In the genomic region with DNA sequence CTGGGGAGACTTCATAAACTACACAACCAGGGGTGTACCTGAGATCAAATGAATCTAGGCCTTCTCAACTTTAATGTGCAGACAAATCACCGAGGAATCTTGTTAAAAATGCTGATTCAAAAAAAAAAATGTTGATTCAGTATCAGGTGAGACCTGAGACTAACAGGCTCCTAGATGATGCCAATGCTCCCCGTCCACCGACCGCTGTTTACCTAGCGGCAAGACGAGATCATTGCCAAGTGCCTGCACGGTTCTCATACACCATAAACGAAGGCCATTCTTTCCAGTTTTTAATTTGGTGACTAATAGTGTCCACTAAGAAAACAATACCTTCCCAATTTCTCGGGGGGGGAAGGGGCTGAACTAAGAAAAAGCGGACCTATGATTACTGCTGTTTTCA, we compare ENCODE assay signal across 10 cellular contexts. TPM values are rescaled to one million over a fixed set of nuclear protein-coding genes. Genes with fewer than 3 reads are reported as not detected.
DNase-seq lines count a peak whose midpoint lies in the region; ATAC-seq and TF ChIP-seq lines count a peak whose summit lies in the region.
"Had no signal": no experiment of that assay in that cellular context is flagged by ENCODE, and none has a peak within 500 bp of the region (broad histone marks: within the 10 kb centered on the region; RNA-seq: fewer than 3 reads in every experiment).

No MANE protein-coding gene starts in this region.

- TF ChIP-seq CTCF in IMR-90 (conservative IDR thresholded peaks at IDR 0.05; ENCODE audit: low read depth, low read length): no peak
- no peak for TF ChIP-seq CTCF in activated B cell treated with CpG ODN at 0.5 μM for 24 hours (IDR thresholded peaks at IDR 0.05)

- no peak overlapping the region for H4K91ac ChIP-seq in IMR-90 (ENCODE audit: insufficient read depth, low read depth, low read length)

- H3K9me1 ChIP-seq in IMR-90 (ENCODE audit: insufficient read depth, low read length): peaks cover 7% of the 10 kb centered on the region

- H2AFZ ChIP-seq in IMR-90 (replicated peaks; ENCODE audit: low read length, poor library complexity): no peak overlapping the region

- H3K27me3 ChIP-seq in IMR-90 (ENCODE audit: control insufficient read depth, insufficient read depth, low read length): no peaks in the 10 kb centered on the region
- H3K27me3 ChIP-seq in mesendoderm (ENCODE audit: insufficient read depth, low read length, poor library complexity): no peaks in the 10 kb centered on the region

- H3K27ac ChIP-seq in IMR-90 (ENCODE audit: insufficient read depth, low read length) (no peak overlapping the region), mesendoderm (ENCODE audit: low read depth, low read length) (no peak overlapping the region)
- H3K27ac ChIP-seq: thoracic aorta had no signal

- no peak overlapping the region for H3K18ac ChIP-seq in IMR-90 (ENCODE audit: low read depth, low read length)
- no peak overlapping the region for H3K18ac ChIP-seq in mesendoderm (ENCODE audit: low read length)

- H3K9ac ChIP-seq in IMR-90 (ENCODE audit: low read depth, low read length) (no peak overlapping the region), mesendoderm (ENCODE audit: low read length) (no peak overlapping the region)

- POLR2A ChIA-PET in IMR-90 (lab: Charles Lee; ENCODE audit: unreplicated experiment) (no interaction called here), activated B cell treated with CpG ODN at 0.5 μM for 24 hours (lab: Charles Lee) (no interaction called here)

- H4K8ac ChIP-seq in IMR-90 (ENCODE audit: low read depth in 2 of 2, low read length in 2 of 2) (no peak overlapping the region), mesendoderm (ENCODE audit: low read depth, low read length) (no peak overlapping the region)

- intact Hi-C loops in IMR-90 (cut with micrococcal nuclease) (loop anchor here (5.0 to 10.0 kb wide), 4 partner anchors 172 to 1080 kb away; a partner anchor contains a TSS), activated B cell treated with CpG ODN at 0.5 μM for 24 hours (cut with micrococcal nuclease) (loop anchor here (5.0 to 10.0 kb wide), 2 partner anchors 192 to 650 kb away; no protein-coding TSS in a partner anchor)

- H2AK5ac ChIP-seq in IMR-90 (ENCODE audit: low read depth, low read length) (no peak overlapping the region), mesendoderm (ENCODE audit: low read length) (no peak overlapping the region)

- no peaks in the 10 kb centered on the region for H3K9me3 ChIP-seq in IMR-90 (ENCODE audit: control insufficient read depth, insufficient read depth, low read length)
- H3K9me3 ChIP-seq: thoracic aorta had no signal

- no TSS peak for BruUV-seq in IMR-90 (replicated peaks; lab: Mats Ljungman, UMichigan)

- peak overlapping the region; percentile 46 for H3K27ac Mint-ChIP-seq in activated B cell treated with CpG ODN at 0.5 μM for 24 hours

- H3K56ac ChIP-seq in IMR-90 (ENCODE audit: extremely low read depth, insufficient read depth, low read length): no peak overlapping the region
- no peak overlapping the region for H3K56ac ChIP-seq in mesendoderm (ENCODE audit: low read length)

- no peak overlapping the region for H3K4me3 ChIP-seq in IMR-90 (ENCODE audit: insufficient read depth, low read depth, low read length)
- no peak overlapping the region for H3K4me3 ChIP-seq in mesendoderm (ENCODE audit: low read length)
- H3K4me3 ChIP-seq: thoracic aorta had no signal

- no CpG with 5 or more reads among the region's 10 CpGs for WGBS in IMR-90 (ENCODE audit: extremely low coverage in 2 of 2, insufficient read length in 1 of 2), 2 experiments
- no CpG with 5 or more reads among the region's 10 CpGs for WGBS in mesendoderm (ENCODE audit: extremely low coverage, insufficient coverage, low lambda C conversion rate)

- CTCF ChIA-PET in IMR-90 (lab: Yijun Ruan, JAX) (no interaction called here), activated B cell treated with CpG ODN at 0.5 μM for 24 hours (lab: Charles Lee) (interaction anchor here (0.8 to 2.3 kb wide), 5 partner anchors 28 to 494 kb away, joined by 3 to 14 read pairs (median 5); no protein-coding TSS in a partner anchor)

- TF ChIP-seq RAD21 in IMR-90 (IDR thresholded peaks at IDR 0.05; ENCODE audit: low read length): no peak

- H3K14ac ChIP-seq in IMR-90 (replicated peaks; ENCODE audit: low read depth, low read length): no peak overlapping the region

- peak; percentile 30 for DNase-seq in COR-L47 (lab: John Stamatoyannopoulos, UW)
- DNase-seq in IMR-90: no peak
- no peak for DNase-seq in activated B cell treated with CpG ODN at 0.5 μM for 24 hours
- DNase-seq in mesendoderm: peak; percentile 7
- no peak for DNase-seq in NCI-H446 treated with DMSO at 0.1 percent for 48 hours (lab: John Stamatoyannopoulos, UW)
- DNase-seq in SW 1271 (lab: John Stamatoyannopoulos, UW): no peak
- DNase-seq in stimulated activated CD4-positive, alpha-beta T cell treated with anti-CD3 and anti-CD28 coated beads, Interleukin-2, amount 100 ng/mL, for 48 hours: no peak
- DNase-seq: KBM-7, kidney glomerular epithelial cell had no signal

- H2BK15ac ChIP-seq in IMR-90 (ENCODE audit: low read depth, low read length) (no peak overlapping the region), mesendoderm (replicated peaks; ENCODE audit: low read depth) (no peak overlapping the region)

- dilution Hi-C loops in IMR-90 (cut with HindIII; ENCODE audit: low sequenced_read_pairs, unreplicated experiment): no loop called here

- H3K23ac ChIP-seq in IMR-90 (ENCODE audit: low read depth, low read length): no peak overlapping the region
- H3K23ac ChIP-seq in mesendoderm (ENCODE audit: low read length): no peak overlapping the region

- H3K4me1 ChIP-seq in IMR-90 (ENCODE audit: control insufficient read depth, insufficient read depth, low read length) (peaks cover 24% of the 10 kb centered on the region), mesendoderm (ENCODE audit: control insufficient read depth, low read depth, low read length) (peaks cover 7% of the 10 kb centered on the region)

- no peak overlapping the region for H4K5ac ChIP-seq in IMR-90 (ENCODE audit: low read depth, low read length)
- no peak overlapping the region for H4K5ac ChIP-seq in mesendoderm (ENCODE audit: low read length)

- H3K4ac ChIP-seq in IMR-90 (ENCODE audit: low read depth, low read length) (0 out of 2 replicates have a peak overlapping the region, but pooled peaks have one; percentile 19), mesendoderm (ENCODE audit: low read depth, low read length) (no peak overlapping the region)

- H3K4me2 ChIP-seq in IMR-90 (ENCODE audit: low read depth, low read length) (0 out of 2 replicates have a peak overlapping the region, but pooled peaks have one; percentile 6), mesendoderm (ENCODE audit: low read length) (no peak overlapping the region)

- peaks cover 4% of the 10 kb centered on the region; the same call in 1 of the 2 replicates for H4K20me1 ChIP-seq in IMR-90 (ENCODE audit: insufficient read depth, low read length)

- H3K79me1 ChIP-seq in IMR-90 (ENCODE audit: low read depth in 1 of 2, low read length in 2 of 2) (peaks cover 13 to 56% of the 10 kb centered on the region in 2 experiments), mesendoderm (ENCODE audit: low read length) (peaks cover 6% of the 10 kb centered on the region)

- H3K27me3 Mint-ChIP-seq in activated B cell treated with CpG ODN at 0.5 μM for 24 hours: no peaks in the 10 kb centered on the region

- TF ChIP-seq POLR2A in IMR-90 (IDR thresholded peaks at IDR 0.05; ENCODE audit: low read depth, low read length): no peak

- peaks cover 14% of the 10 kb centered on the region for H3K36me3 Mint-ChIP-seq in activated B cell treated with CpG ODN at 0.5 μM for 24 hours (ENCODE audit: low read depth)

- H3K9me3 Mint-ChIP-seq in activated B cell treated with CpG ODN at 0.5 μM for 24 hours: no peaks in the 10 kb centered on the region

- H3K79me2 ChIP-seq in mesendoderm (ENCODE audit: control insufficient read depth, insufficient read depth, low read length): peaks cover 1% of the 10 kb centered on the region

- H2BK120ac ChIP-seq in IMR-90 (ENCODE audit: low read depth, low read length): no peak overlapping the region
- H2BK120ac ChIP-seq in mesendoderm (ENCODE audit: low read depth, low read length): no peak overlapping the region

- no peak overlapping the region for H3K4me3 Mint-ChIP-seq in activated B cell treated with CpG ODN at 0.5 μM for 24 hours

- no peaks in the 10 kb centered on the region for H3K36me3 ChIP-seq in IMR-90 (ENCODE audit: control insufficient read depth, insufficient read depth, low read length)
- H3K36me3 ChIP-seq in mesendoderm (ENCODE audit: control insufficient read depth, insufficient read depth, low read length): no peaks in the 10 kb centered on the region
- H3K36me3 ChIP-seq: thoracic aorta had no signal

- peak overlapping the region; percentile 11; the same call in 1 of the 2 replicates for H2BK20ac ChIP-seq in IMR-90 (ENCODE audit: low read depth, low read length)

- in situ Hi-C loops in IMR-90 (cut with MboI; ENCODE audit: low sequenced_read_pairs): loop anchor here (10.0 kb wide), 1 partner anchor 170 kb away; no protein-coding TSS in a partner anchor

- ATAC-seq in IMR-90 (ENCODE audit: low read depth) (no peak), activated B cell treated with CpG ODN at 0.5 μM for 24 hours (ENCODE audit: low read depth) (no peak)

- no peak overlapping the region for H2AK9ac ChIP-seq in IMR-90 (replicated peaks; ENCODE audit: low read depth, low read length, poor library complexity)

- H3K4me1 Mint-ChIP-seq in activated B cell treated with CpG ODN at 0.5 μM for 24 hours: peaks cover 44% of the 10 kb centered on the region

- H2BK5ac ChIP-seq in IMR-90 (ENCODE audit: low read depth, low read length, poor library complexity, severe bottlenecking) (no peak overlapping the region), mesendoderm (ENCODE audit: low read length) (no peak overlapping the region)

TF ChIP-seq in IMR-90, 13 proteins besides CTCF, POLR2A, EP300 and RAD21:
- TF ChIP-seq RCOR1 (IDR thresholded peaks at IDR 0.05; ENCODE audit: insufficient replicate concordance, low read length) (no peak), MAFK (IDR thresholded peaks at IDR 0.05; ENCODE audit: low read depth, low read length) (0 out of 2 replicates have a peak, but pooled peaks have one; percentile 20)

RNA-seq across cellular contexts. Expression of a gene that starts 2.5 kb away (rescaled TPM):
- total RNA-seq in IMR-90 (2012; rRNA removed): 0.18 and 0.56 TPM in 2 replicates
- polyA plus RNA-seq in IMR-90 (2012; rRNA removed): 0.03 and 0.10 TPM in 2 replicates
- polyA plus RNA-seq in IMR-90 (2012; cell fraction: cytosol; rRNA removed): 0.01 and 0.02 TPM in 2 replicates
- 0.11 TPM in 1 of 2 replicates, not detected in the other for polyA plus RNA-seq in IMR-90 (2012; cell fraction: nucleus; rRNA removed; ENCODE audit: low replicate concordance)
- total RNA-seq in activated B cell treated with CpG ODN at 0.5 μM for 24 hours: 0.32 and 0.53 TPM in 2 replicates
- 0.29 TPM for polyA plus RNA-seq in mesendoderm (2013, experiment 1 of 2)
- polyA plus RNA-seq in mesendoderm (2013, experiment 2 of 2): 0.32 TPM

Comparison
In these comparisons a context has a peak if more than half of its experiments do, and no peak if none do; other contexts are left out.
1. DNase-seq: peak in COR-L47 (single experiment) and mesendoderm (single experiment); none in IMR-90 (single experiment), activated B cell treated with CpG ODN at 0.5 μM for 24 hours (single experiment), NCI-H446 treated with DMSO at 0.1 percent for 48 hours (single experiment), SW 1271 (0 of 2) and stimulated activated CD4-positive, alpha-beta T cell treated with anti-CD3 and anti-CD28 coated beads, Interleukin-2, amount 100 ng/mL, for 48 hours (0 of 2).